ENCODE assay signal across 11 cellular contexts in the genomic region with DNA sequence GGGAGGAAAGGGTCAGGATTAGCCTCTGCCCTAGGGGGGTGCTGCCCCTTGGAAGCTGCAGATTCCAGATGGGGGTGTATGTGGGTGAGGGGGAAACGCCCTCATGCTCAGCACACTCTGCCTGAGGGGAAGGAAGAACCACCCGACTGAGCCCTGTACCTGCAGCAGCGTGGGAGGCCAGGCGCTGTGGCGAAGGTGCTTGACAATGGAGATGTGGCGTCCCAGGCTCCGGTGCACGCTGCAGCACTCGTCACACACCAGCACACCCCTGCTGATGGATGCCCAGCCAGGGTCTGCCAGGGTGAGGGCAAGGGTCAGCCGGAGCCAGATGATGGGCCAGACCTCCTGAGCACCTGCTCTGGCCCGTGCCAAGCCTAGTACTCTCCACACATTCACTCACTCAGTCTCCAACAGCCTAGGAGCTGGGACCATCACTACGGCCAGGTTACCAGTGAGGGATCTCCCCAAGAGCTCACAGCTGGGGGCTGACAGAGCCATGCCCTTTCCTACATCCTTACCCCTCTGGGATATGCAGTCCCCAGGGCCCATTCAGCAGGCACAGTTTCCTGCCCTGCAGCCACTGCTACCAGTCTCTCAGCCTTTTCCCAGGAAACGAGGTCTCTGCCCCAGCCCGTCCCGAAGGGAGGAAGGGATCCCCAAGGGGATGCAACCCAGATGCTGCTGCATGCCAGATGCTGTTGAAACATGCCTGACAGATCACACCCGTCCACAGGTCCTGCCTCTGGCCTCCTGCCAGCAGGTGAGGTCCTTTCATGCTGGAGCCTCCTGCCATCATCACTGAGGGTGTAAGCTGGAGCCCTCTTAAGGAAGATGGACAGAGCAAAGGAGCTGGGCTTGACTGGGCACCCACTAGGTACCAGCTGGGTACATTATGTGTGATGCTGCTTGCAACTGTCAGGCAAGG. TPM values are rescaled to one million over a fixed set of nuclear protein-coding genes. Genes with fewer than 3 reads are reported as not detected.
DNase-seq lines count a peak whose midpoint lies in the region; ATAC-seq, FAIRE-seq and TF ChIP-seq lines count a peak whose summit lies in the region.
"Had no signal": no experiment of that assay in that cellular context is flagged by ENCODE, and none has a peak within 500 bp of the region (broad histone marks: within the 10 kb centered on the region; RNA-seq: fewer than 3 reads in every experiment).

No MANE protein-coding gene starts in this region.

- TF ChIP-seq RAD21 in IMR-90 (IDR thresholded peaks at IDR 0.05; ENCODE audit: low read length): no peak

- H3K4me3 ChIP-seq in IMR-90 (ENCODE audit: insufficient read depth, low read depth, low read length) (no peak overlapping the region), mammary epithelial cell (replicated peaks in 1 of 3; ENCODE audit: insufficient read depth in 1 of 3, low read depth in 2 of 3, low read length in 3 of 3) (no peak overlapping the region)
- H3K4me3 ChIP-seq: ovary, vagina had no signal

- H3K4me3 Mint-ChIP-seq in CD4-positive, alpha-beta T cell: peak overlapping the region; percentile 30
- H3K4me3 Mint-ChIP-seq in naive B cell: peak overlapping the region in 6 of 8 donors; percentile 15 to 65 (median 50)

- no peak overlapping the region for H2AFZ ChIP-seq in IMR-90 (replicated peaks; ENCODE audit: low read length, poor library complexity)
- no peak overlapping the region for H2AFZ ChIP-seq in mammary epithelial cell (ENCODE audit: low read depth, low read length)

- no peaks in the 10 kb centered on the region for H3K27me3 Mint-ChIP-seq in CD4-positive, alpha-beta T cell
- H3K27me3 Mint-ChIP-seq in naive B cell: no peaks in the 10 kb centered on the region

- no peak for FAIRE-seq in GM12892 (lab: Jason Lieb, UNC)

- peaks cover 62% of the 10 kb centered on the region for H4K20me1 ChIP-seq in IMR-90 (ENCODE audit: insufficient read depth, low read length)
- H4K20me1 ChIP-seq in mammary epithelial cell (ENCODE audit: insufficient read depth, low read length): no peaks in the 10 kb centered on the region

- no peaks in the 10 kb centered on the region for H3K9me3 Mint-ChIP-seq in CD4-positive, alpha-beta T cell
- H3K9me3 Mint-ChIP-seq in naive B cell: no peaks in the 10 kb centered on the region

- H4K5ac ChIP-seq in IMR-90 (ENCODE audit: low read depth, low read length): no peak overlapping the region

- intact Hi-C loops in CD4-positive, alpha-beta T cell (cut with DNase I, micrococcal nuclease): loop anchor here in 1 of 2 experiments (5.0 to 10.0 kb wide), 4 partner anchors 349 to 839 kb away; partner anchors contain the start of genes PHF12, SSH2 and TRAF4
- intact Hi-C loops in IMR-90 (cut with micrococcal nuclease) (no loop called here), mammary epithelial cell (cut with micrococcal nuclease) (loop anchor here (5.0 to 10.0 kb wide), 5 partner anchors 179 to 509 kb away; no protein-coding TSS in a partner anchor)

- H3K79me2 ChIP-seq in mammary epithelial cell (ENCODE audit: insufficient read depth, low read length): peaks cover 83% of the 10 kb centered on the region

- 95% methylated on average over 11 of the region's 16 CpGs; no CpG with 5 or more reads in 1 of the 2 experiments for WGBS in IMR-90 (ENCODE audit: extremely low coverage in 2 of 2, insufficient read length in 1 of 2), 2 experiments
- 36% methylated on average over 8 of the region's 16 CpGs for WGBS in mammary epithelial cell (ENCODE audit: low coverage, missing lambda C conversion rate)

- peaks cover 21% of the 10 kb centered on the region; the same call in 1 of the 2 replicates for H3K4me1 ChIP-seq in IMR-90 (ENCODE audit: control insufficient read depth, insufficient read depth, low read length)
- peaks cover 76% of the 10 kb centered on the region for H3K4me1 ChIP-seq in mammary epithelial cell (ENCODE audit: insufficient read depth, low read length)

- in situ Hi-C loops in IMR-90 (cut with MboI; ENCODE audit: low sequenced_read_pairs) (no loop called here), mammary epithelial cell (cut with MboI; ENCODE audit: low sequenced_read_pairs in 2 of 2) (no loop called here)

- H2BK15ac ChIP-seq in IMR-90 (ENCODE audit: low read depth, low read length): no peak overlapping the region

- H2AK9ac ChIP-seq in IMR-90 (replicated peaks; ENCODE audit: low read depth, low read length, poor library complexity): peak overlapping the region; percentile 73

- H2BK120ac ChIP-seq in IMR-90 (ENCODE audit: low read depth, low read length): no peak overlapping the region

- no peak overlapping the region for H3K18ac ChIP-seq in IMR-90 (ENCODE audit: low read depth, low read length)

- TF ChIP-seq CTCF in CD4-positive, alpha-beta T cell (IDR thresholded peaks at IDR 0.05): no peak
- TF ChIP-seq CTCF in IMR-90 (conservative IDR thresholded peaks at IDR 0.05; ENCODE audit: low read depth, low read length): no peak
- no peak for TF ChIP-seq CTCF in mammary epithelial cell (conservative IDR thresholded peaks at IDR 0.05 in 1 of 2, IDR thresholded peaks at IDR 0.05 in 1 of 2; ENCODE audit: extremely low read depth in 1 of 2, insufficient read depth in 1 of 2, low read depth in 1 of 2, low read length in 2 of 2)

- no peak overlapping the region for H3K14ac ChIP-seq in IMR-90 (replicated peaks; ENCODE audit: low read depth, low read length)

- H4K91ac ChIP-seq in IMR-90 (ENCODE audit: insufficient read depth, low read depth, low read length): no peak overlapping the region

- peaks cover 26% of the 10 kb centered on the region for H3K9me1 ChIP-seq in IMR-90 (ENCODE audit: insufficient read depth, low read length)

- no peak overlapping the region for H3K4ac ChIP-seq in IMR-90 (ENCODE audit: low read depth, low read length)

- no peak for DNase-seq in CD4-positive, alpha-beta T cell
- DNase-seq in IMR-90 (no peak), mammary epithelial cell (peak; percentile 91), naive B cell (no peak), GM12892 (ENCODE audit: insufficient read length) (no peak), AG20443 (ENCODE audit: low spot score) (no peak)
- DNase-seq: activated gamma-delta T cell; effector memory CD4-positive, alpha-beta T cell had no signal

- no peak overlapping the region for H3K56ac ChIP-seq in IMR-90 (ENCODE audit: extremely low read depth, insufficient read depth, low read length)

- no peak overlapping the region for H3K27ac ChIP-seq in CD4-positive, alpha-beta T cell (ENCODE audit: low read depth, low read length)
- H3K27ac ChIP-seq in IMR-90 (ENCODE audit: insufficient read depth, low read length) (no peak overlapping the region), mammary epithelial cell (ENCODE audit: insufficient read depth, low read depth, low read length) (no peak overlapping the region)
- H3K27ac ChIP-seq: ovary had no signal

- BruUV-seq in IMR-90 (replicated peaks; lab: Mats Ljungman, UMichigan) (no TSS peak), mammary epithelial cell (replicated peaks; lab: Mats Ljungman, UMichigan) (no TSS peak)

- peak overlapping the region in 1 of 2 experiments; percentile 46; a peak in 1 of 4 replicates for H4K8ac ChIP-seq in IMR-90 (ENCODE audit: low read depth in 2 of 2, low read length in 2 of 2)

- TF ChIP-seq POLR2A in IMR-90 (IDR thresholded peaks at IDR 0.05; ENCODE audit: low read depth, low read length) (no peak), GM12892 (IDR thresholded peaks at IDR 0.05; ENCODE audit: low read depth, low read length) (no peak)

- CTCF ChIA-PET in CD4-positive, alpha-beta T cell (lab: Charles Lee): interaction anchor here (0.5 to 7.8 kb wide), 4 partner anchors 9 to 224 kb away, joined by 3 to 48 read pairs (median 19); partner anchors contain the start of gene ANKRD13B
- CTCF ChIA-PET in IMR-90 (lab: Yijun Ruan, JAX): interaction anchor here (0.6 kb wide), 1 partner anchor 421 kb away, joined by 3 read pairs; no protein-coding TSS in a partner anchor
- CTCF ChIA-PET in mammary epithelial cell (lab: Charles Lee; ENCODE audit: low non-redundant PET): no interaction called here

- H3K9ac ChIP-seq in IMR-90 (ENCODE audit: low read depth, low read length): no peak overlapping the region
- H3K9ac ChIP-seq in mammary epithelial cell (ENCODE audit: insufficient read depth, low read length): no peak overlapping the region

- POLR2A ChIA-PET in CD4-positive, alpha-beta T cell (lab: Charles Lee): interaction anchor here (1.5 kb wide), 1 partner anchor 348 kb away, joined by 3 read pairs; no protein-coding TSS in a partner anchor
- POLR2A ChIA-PET in IMR-90 (lab: Charles Lee; ENCODE audit: unreplicated experiment): no interaction called here

- peaks cover 38 to 89% of the 10 kb centered on the region in 2 experiments for H3K79me1 ChIP-seq in IMR-90 (ENCODE audit: low read depth in 1 of 2, low read length in 2 of 2)

- H3K4me1 Mint-ChIP-seq in CD4-positive, alpha-beta T cell (ENCODE audit: low read depth): peaks cover 59% of the 10 kb centered on the region
- H3K4me1 Mint-ChIP-seq in naive B cell: peaks cover 30 to 63% (median 60%) of the 10 kb centered on the region in 3 donors

- H3K23ac ChIP-seq in IMR-90 (ENCODE audit: low read depth, low read length): no peak overlapping the region

- H2BK20ac ChIP-seq in IMR-90 (ENCODE audit: low read depth, low read length): no peak overlapping the region

- dilution Hi-C loops in IMR-90 (cut with HindIII; ENCODE audit: low sequenced_read_pairs, unreplicated experiment): no loop called here
- dilution Hi-C loops in mammary epithelial cell (cut with HindIII; ENCODE audit: low sequenced_read_pairs): no loop called here

- H3K4me2 ChIP-seq in IMR-90 (ENCODE audit: low read depth, low read length) (no peak overlapping the region), mammary epithelial cell (ENCODE audit: insufficient read depth, low read depth, low read length) (peak overlapping the region; percentile 47)

- H3K36me3 ChIP-seq in IMR-90 (ENCODE audit: control insufficient read depth, insufficient read depth, low read length) (peaks cover 30% of the 10 kb centered on the region), mammary epithelial cell (ENCODE audit: insufficient read depth, low read length) (peaks cover 12% of the 10 kb centered on the region)
- H3K36me3 ChIP-seq: ovary had no signal

- peaks cover 27% of the 10 kb centered on the region for H3K36me3 Mint-ChIP-seq in CD4-positive, alpha-beta T cell (ENCODE audit: low read depth)
- H3K36me3 Mint-ChIP-seq in naive B cell: peaks cover 0 to 8% of the 10 kb centered on the region in 2 donors

- H2AK5ac ChIP-seq in IMR-90 (ENCODE audit: low read depth, low read length): peak overlapping the region; percentile 0; the same call in 1 of the 2 replicates

- peak overlapping the region; percentile 45 for H3K27ac Mint-ChIP-seq in CD4-positive, alpha-beta T cell
- H3K27ac Mint-ChIP-seq in naive B cell: peak overlapping the region in 3 of 6 donors; percentile 76 to 90 (median 79)

- no peak overlapping the region for H2BK5ac ChIP-seq in IMR-90 (ENCODE audit: low read depth, low read length, poor library complexity, severe bottlenecking)

- no peaks in the 10 kb centered on the region for H3K27me3 ChIP-seq in CD4-positive, alpha-beta T cell (ENCODE audit: control insufficient read depth, insufficient read depth, low read length)
- H3K27me3 ChIP-seq in IMR-90 (ENCODE audit: control insufficient read depth, insufficient read depth, low read length) (no peaks in the 10 kb centered on the region), mammary epithelial cell (ENCODE audit: insufficient read depth, low read length) (no peaks in the 10 kb centered on the region)
- H3K27me3 ChIP-seq: ovary, vagina had no signal

- ATAC-seq in CD4-positive, alpha-beta T cell (ENCODE audit: poor library complexity): no peak
- ATAC-seq in IMR-90 (ENCODE audit: low read depth) (no peak), naive B cell (ENCODE audit: low read depth in 2 of 2) (no peak), HG02938 (IDR thresholded peaks at IDR 0.05; ENCODE audit: unreplicated experiment) (no peak)

- no peaks in the 10 kb centered on the region for H3K9me3 ChIP-seq in CD4-positive, alpha-beta T cell (ENCODE audit: control insufficient read depth, low read length)
- H3K9me3 ChIP-seq in IMR-90 (ENCODE audit: control insufficient read depth, insufficient read depth, low read length) (no peaks in the 10 kb centered on the region), mammary epithelial cell (replicated peaks; ENCODE audit: insufficient read depth, low read length) (no peaks in the 10 kb centered on the region)
- H3K9me3 ChIP-seq: ovary, vagina had no signal

RNA-seq across cellular contexts. Expression of gene GIT1, which starts 5.9 kb away (rescaled TPM):
- 10 to 100 TPM; 35.8 to 36.7 TPM for total RNA-seq in CD4-positive, alpha-beta T cell
- 13.3 and 14.2 TPM in 2 replicates for total RNA-seq in IMR-90 (2012; rRNA removed)
- 34.2 and 37.1 TPM in 2 replicates for polyA plus RNA-seq in IMR-90 (2012; rRNA removed)
- polyA plus RNA-seq in IMR-90 (2012; cell fraction: cytosol; rRNA removed): 25.3 and 30.3 TPM in 2 replicates
- 57.7 and 127 TPM in 2 replicates for polyA plus RNA-seq in IMR-90 (2012; cell fraction: nucleus; rRNA removed; ENCODE audit: low replicate concordance)
- 10 to 100 TPM; 41.8 to 83.4 TPM for total RNA-seq in mammary epithelial cell
- polyA plus RNA-seq in mammary epithelial cell: 52.2 TPM
- polyA minus RNA-seq in mammary epithelial cell: 112 TPM
- polyA plus RNA-seq in naive B cell (ENCODE audit: low read depth in 6 of 6): 10 to 100 TPM in 1 of 6 donors, 1 to 10 TPM in 5; 1.6 to 12.9 (median 4.4) TPM
- 14.8 TPM for polyA plus RNA-seq in GM12892 (2012; ENCODE audit: missing spikeins)

RNA-seq across cellular contexts. Expression of gene ANKRD13B, which starts 9.3 kb away (rescaled TPM):
- total RNA-seq in CD4-positive, alpha-beta T cell: 1 to 10 TPM; 2.1 to 3.0 TPM
- total RNA-seq in IMR-90 (2012; rRNA removed): 0.90 and 1.1 TPM in 2 replicates
- 4.0 and 5.2 TPM in 2 replicates for polyA plus RNA-seq in IMR-90 (2012; rRNA removed)
- 1.9 and 4.4 TPM in 2 replicates for polyA plus RNA-seq in IMR-90 (2012; cell fraction: cytosol; rRNA removed)
- 27.5 and 68.3 TPM in 2 replicates for polyA plus RNA-seq in IMR-90 (2012; cell fraction: nucleus; rRNA removed; ENCODE audit: low replicate concordance)
- 10 to 100 TPM; 10.0 to 18.6 TPM for total RNA-seq in mammary epithelial cell
- 8.5 TPM for polyA plus RNA-seq in mammary epithelial cell
- polyA minus RNA-seq in mammary epithelial cell: 11.4 TPM
- not detected for polyA plus RNA-seq in naive B cell (ENCODE audit: low read depth in 6 of 6)
- polyA plus RNA-seq in GM12892 (2012; ENCODE audit: missing spikeins): 1.0 TPM

RNA-seq across cellular contexts. Expression of gene TP53I13, which starts 15.1 kb away (rescaled TPM):
- total RNA-seq in CD4-positive, alpha-beta T cell: 10 to 100 TPM; 45.8 to 47.7 TPM
- 18.3 and 22.0 TPM in 2 replicates for total RNA-seq in IMR-90 (2012; rRNA removed)
- polyA plus RNA-seq in IMR-90 (2012; rRNA removed): 48.3 and 53.1 TPM in 2 replicates
- 41.4 and 69.6 TPM in 2 replicates for polyA plus RNA-seq in IMR-90 (2012; cell fraction: cytosol; rRNA removed)
- 126 and 323 TPM in 2 replicates for polyA plus RNA-seq in IMR-90 (2012; cell fraction: nucleus; rRNA removed; ENCODE audit: low replicate concordance)
- 10 to 100 TPM; 26.5 to 31.8 TPM for total RNA-seq in mammary epithelial cell
- polyA plus RNA-seq in mammary epithelial cell: 19.5 TPM
- polyA minus RNA-seq in mammary epithelial cell: 2.7 TPM
- polyA plus RNA-seq in naive B cell (ENCODE audit: low read depth in 6 of 6): 10 to 100 TPM; 28.1 to 41.5 (median 38.4) TPM
- polyA plus RNA-seq in GM12892 (2012; ENCODE audit: missing spikeins): 12.3 TPM

RNA-seq across cellular contexts. Expression of gene ABHD15, which starts 16.7 kb away (rescaled TPM):
- total RNA-seq in CD4-positive, alpha-beta T cell: 1 to 10 TPM; 4.1 to 4.9 TPM
- 3.1 and 3.2 TPM in 2 replicates for total RNA-seq in IMR-90 (2012; rRNA removed)
- polyA plus RNA-seq in IMR-90 (2012; rRNA removed): 4.5 and 4.6 TPM in 2 replicates
- polyA plus RNA-seq in IMR-90 (2012; cell fraction: cytosol; rRNA removed): 3.3 and 4.4 TPM in 2 replicates
- 3.2 and 4.0 TPM in 2 replicates for polyA plus RNA-seq in IMR-90 (2012; cell fraction: nucleus; rRNA removed; ENCODE audit: low replicate concordance)
- total RNA-seq in mammary epithelial cell: 1 to 10 TPM; 4.5 to 7.7 TPM
- polyA plus RNA-seq in mammary epithelial cell: 5.8 TPM
- 11.5 TPM for polyA minus RNA-seq in mammary epithelial cell
- polyA plus RNA-seq in naive B cell (ENCODE audit: low read depth in 6 of 6): 10 to 100 TPM; 15.1 to 45.2 (median 20.3) TPM
- polyA plus RNA-seq in GM12892 (2012; ENCODE audit: missing spikeins): 2.4 TPM

RNA-seq across cellular contexts. Expression of gene CORO6, which starts 39.1 kb away (rescaled TPM):
- total RNA-seq in CD4-positive, alpha-beta T cell: 1 to 10 TPM; 2.8 to 3.3 TPM
- total RNA-seq in IMR-90 (2012; rRNA removed) (2.8 and 3.4 TPM in 2 replicates), mammary epithelial cell (1 to 10 TPM; 6.3 to 9.8 TPM)
- polyA plus RNA-seq in IMR-90 (2012; rRNA removed) (7.6 and 7.8 TPM in 2 replicates), mammary epithelial cell (4.0 TPM), naive B cell (ENCODE audit: low read depth in 6 of 6) (under 1 TPM in 2 of 6 donors, not detected in 4; 0.12 to 0.13 TPM)
- polyA plus RNA-seq in IMR-90 (2012; cell fraction: cytosol; rRNA removed): 1.4 and 2.8 TPM in 2 replicates
- 139 and 203 TPM in 2 replicates for polyA plus RNA-seq in IMR-90 (2012; cell fraction: nucleus; rRNA removed; ENCODE audit: low replicate concordance)
- polyA minus RNA-seq in mammary epithelial cell: 8.9 TPM
- polyA plus RNA-seq in GM12892 (2012; ENCODE audit: missing spikeins): 0.70 TPM
